ENCODE assay signal across 2 cellular contexts in the genomic region with DNA sequence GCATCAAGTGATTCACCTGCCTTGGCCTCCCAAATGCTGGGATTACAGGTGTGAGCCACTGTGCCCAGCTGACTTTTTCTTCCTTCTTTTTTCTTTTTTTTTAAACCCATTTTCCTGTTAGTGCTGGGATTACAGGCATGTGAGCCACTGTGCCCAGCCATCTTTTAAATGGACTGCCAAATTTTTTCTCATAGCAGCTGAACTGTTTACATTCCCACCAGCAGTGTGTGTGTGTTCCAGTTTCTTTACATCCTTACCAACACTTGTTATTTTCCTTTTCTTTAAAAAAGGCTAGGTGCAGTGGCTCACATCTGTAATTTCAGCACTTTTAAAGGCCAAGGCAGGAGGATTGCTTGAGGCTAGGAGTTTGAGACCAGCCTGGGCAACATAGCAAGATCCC.
TF ChIP-seq lines count a peak whose summit lies in the region.

No MANE protein-coding gene starts in this region.

TF ChIP-seq in HepG2, 621 proteins besides CTCF, POLR2A, EP300 and RAD21:
- no peak for TF ChIP-seq ZNF18 (CRISPR knock-in tag; IDR thresholded peaks at IDR 0.05; ENCODE audit: insufficient replicate concordance)
- TF ChIP-seq ASH2L (IDR thresholded peaks at IDR 0.05; ENCODE audit: insufficient read length, low read depth, low read length) = no peak
- 0 out of 2 replicates have a peak, but pooled peaks have one; percentile 60 for TF ChIP-seq ZNF12 (CRISPR knock-in tag; IDR thresholded peaks at IDR 0.05)
- TF ChIP-seq, protein P1, sequence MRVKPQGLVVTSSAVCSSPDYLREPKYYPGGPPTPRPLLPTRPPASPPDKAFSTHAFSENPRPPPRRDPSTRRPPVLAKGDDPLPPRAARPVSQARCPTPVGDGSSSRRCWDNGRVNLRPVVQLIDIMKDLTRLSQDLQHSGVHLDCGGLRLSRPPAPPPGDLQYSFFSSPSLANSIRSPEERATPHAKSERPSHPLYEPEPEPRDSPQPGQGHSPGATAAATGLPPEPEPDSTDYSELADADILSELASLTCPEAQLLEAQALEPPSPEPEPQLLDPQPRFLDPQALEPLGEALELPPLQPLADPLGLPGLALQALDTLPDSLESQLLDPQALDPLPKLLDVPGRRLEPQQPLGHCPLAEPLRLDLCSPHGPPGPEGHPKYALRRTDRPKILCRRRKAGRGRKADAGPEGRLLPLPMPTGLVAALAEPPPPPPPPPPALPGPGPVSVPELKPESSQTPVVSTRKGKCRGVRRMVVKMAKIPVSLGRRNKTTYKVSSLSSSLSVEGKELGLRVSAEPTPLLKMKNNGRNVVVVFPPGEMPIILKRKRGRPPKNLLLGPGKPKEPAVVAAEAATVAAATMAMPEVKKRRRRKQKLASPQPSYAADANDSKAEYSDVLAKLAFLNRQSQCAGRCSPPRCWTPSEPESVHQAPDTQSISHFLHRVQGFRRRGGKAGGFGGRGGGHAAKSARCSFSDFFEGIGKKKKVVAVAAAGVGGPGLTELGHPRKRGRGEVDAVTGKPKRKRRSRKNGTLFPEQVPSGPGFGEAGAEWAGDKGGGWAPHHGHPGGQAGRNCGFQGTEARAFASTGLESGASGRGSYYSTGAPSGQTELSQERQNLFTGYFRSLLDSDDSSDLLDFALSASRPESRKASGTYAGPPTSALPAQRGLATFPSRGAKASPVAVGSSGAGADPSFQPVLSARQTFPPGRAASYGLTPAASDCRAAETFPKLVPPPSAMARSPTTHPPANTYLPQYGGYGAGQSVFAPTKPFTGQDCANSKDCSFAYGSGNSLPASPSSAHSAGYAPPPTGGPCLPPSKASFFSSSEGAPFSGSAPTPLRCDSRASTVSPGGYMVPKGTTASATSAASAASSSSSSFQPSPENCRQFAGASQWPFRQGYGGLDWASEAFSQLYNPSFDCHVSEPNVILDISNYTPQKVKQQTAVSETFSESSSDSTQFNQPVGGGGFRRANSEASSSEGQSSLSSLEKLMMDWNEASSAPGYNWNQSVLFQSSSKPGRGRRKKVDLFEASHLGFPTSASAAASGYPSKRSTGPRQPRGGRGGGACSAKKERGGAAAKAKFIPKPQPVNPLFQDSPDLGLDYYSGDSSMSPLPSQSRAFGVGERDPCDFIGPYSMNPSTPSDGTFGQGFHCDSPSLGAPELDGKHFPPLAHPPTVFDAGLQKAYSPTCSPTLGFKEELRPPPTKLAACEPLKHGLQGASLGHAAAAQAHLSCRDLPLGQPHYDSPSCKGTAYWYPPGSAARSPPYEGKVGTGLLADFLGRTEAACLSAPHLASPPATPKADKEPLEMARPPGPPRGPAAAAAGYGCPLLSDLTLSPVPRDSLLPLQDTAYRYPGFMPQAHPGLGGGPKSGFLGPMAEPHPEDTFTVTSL (CRISPR knock-in tag; IDR thresholded peaks at IDR 0.05; ENCODE audit: borderline replicate concordance) = no peak
- TF ChIP-seq PHF21A (CRISPR knock-in tag; IDR thresholded peaks at IDR 0.05) = no peak
- TF ChIP-seq RXRB (CRISPR knock-in tag; IDR thresholded peaks at IDR 0.05; ENCODE audit: borderline replicate concordance) = no peak
- TF ChIP-seq, protein P2, sequence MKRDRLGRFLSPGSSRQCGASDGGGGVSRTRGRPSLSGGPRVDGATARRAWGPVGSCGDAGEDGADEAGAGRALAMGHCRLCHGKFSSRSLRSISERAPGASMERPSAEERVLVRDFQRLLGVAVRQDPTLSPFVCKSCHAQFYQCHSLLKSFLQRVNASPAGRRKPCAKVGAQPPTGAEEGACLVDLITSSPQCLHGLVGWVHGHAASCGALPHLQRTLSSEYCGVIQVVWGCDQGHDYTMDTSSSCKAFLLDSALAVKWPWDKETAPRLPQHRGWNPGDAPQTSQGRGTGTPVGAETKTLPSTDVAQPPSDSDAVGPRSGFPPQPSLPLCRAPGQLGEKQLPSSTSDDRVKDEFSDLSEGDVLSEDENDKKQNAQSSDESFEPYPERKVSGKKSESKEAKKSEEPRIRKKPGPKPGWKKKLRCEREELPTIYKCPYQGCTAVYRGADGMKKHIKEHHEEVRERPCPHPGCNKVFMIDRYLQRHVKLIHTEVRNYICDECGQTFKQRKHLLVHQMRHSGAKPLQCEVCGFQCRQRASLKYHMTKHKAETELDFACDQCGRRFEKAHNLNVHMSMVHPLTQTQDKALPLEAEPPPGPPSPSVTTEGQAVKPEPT (CRISPR knock-in tag; IDR thresholded peaks at IDR 0.05; ENCODE audit: low read depth) = no peak
- no peak for TF ChIP-seq AHR (CRISPR knock-in tag; IDR thresholded peaks at IDR 0.05)
- TF ChIP-seq TRIM24 (CRISPR knock-in tag; IDR thresholded peaks at IDR 0.05) = no peak
- no peak for TF ChIP-seq SALL1 (CRISPR knock-in tag; IDR thresholded peaks at IDR 0.05)
- no peak for TF ChIP-seq TSC22D2 (CRISPR knock-in tag; IDR thresholded peaks at IDR 0.05; ENCODE audit: borderline replicate concordance)
- TF ChIP-seq XRCC5 (optimal IDR thresholded peaks at IDR 0.05; ENCODE audit: low read length) = no peak
- 0 out of 2 replicates have a peak, but pooled peaks have one; percentile 28 for TF ChIP-seq ZNF7 (CRISPR knock-in tag; IDR thresholded peaks at IDR 0.05)
TF ChIP-seq in HepG2: peak in this region for 2.

TF ChIP-seq in IMR-90, 13 proteins besides CTCF, POLR2A, EP300 and RAD21:
- TF ChIP-seq MXI1 (IDR thresholded peaks at IDR 0.05; ENCODE audit: borderline replicate concordance, low read depth, low read length) = no peak
- TF ChIP-seq MAFK (IDR thresholded peaks at IDR 0.05; ENCODE audit: low read depth, low read length) = no peak
- no peak for TF ChIP-seq ELK1 (IDR thresholded peaks at IDR 0.05; ENCODE audit: borderline replicate concordance, low read depth, low read length)
- TF ChIP-seq RFX5 (IDR thresholded peaks at IDR 0.05; ENCODE audit: low read depth, low read length) = no peak
